ENCODE assay signal across 1 cellular context in the genomic region with DNA sequence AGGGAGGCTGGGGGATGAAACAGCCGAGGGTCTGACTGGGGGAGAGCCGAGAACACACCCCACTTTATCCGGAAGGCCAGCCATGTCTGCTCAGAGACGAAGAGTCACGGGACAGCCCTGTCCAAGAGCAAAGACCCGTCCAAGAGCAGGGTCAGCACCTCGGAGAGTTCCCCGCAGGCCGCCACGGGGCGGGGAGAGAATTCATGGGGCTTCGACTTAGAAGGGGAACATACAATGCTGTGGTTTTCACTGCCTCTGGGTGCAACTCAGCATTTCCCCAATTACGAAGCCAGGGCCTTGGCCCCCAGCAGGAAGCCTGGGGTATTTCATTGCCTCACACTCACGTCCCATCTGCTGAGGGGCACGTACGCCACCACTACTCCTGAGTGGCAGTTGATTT.
TF ChIP-seq lines count a peak whose summit lies in the region.

No MANE protein-coding gene starts in this region.

TF ChIP-seq in K562, 482 proteins besides CTCF, POLR2A, EP300 and RAD21 (continued from another document):
- TF ChIP-seq, protein P1, sequence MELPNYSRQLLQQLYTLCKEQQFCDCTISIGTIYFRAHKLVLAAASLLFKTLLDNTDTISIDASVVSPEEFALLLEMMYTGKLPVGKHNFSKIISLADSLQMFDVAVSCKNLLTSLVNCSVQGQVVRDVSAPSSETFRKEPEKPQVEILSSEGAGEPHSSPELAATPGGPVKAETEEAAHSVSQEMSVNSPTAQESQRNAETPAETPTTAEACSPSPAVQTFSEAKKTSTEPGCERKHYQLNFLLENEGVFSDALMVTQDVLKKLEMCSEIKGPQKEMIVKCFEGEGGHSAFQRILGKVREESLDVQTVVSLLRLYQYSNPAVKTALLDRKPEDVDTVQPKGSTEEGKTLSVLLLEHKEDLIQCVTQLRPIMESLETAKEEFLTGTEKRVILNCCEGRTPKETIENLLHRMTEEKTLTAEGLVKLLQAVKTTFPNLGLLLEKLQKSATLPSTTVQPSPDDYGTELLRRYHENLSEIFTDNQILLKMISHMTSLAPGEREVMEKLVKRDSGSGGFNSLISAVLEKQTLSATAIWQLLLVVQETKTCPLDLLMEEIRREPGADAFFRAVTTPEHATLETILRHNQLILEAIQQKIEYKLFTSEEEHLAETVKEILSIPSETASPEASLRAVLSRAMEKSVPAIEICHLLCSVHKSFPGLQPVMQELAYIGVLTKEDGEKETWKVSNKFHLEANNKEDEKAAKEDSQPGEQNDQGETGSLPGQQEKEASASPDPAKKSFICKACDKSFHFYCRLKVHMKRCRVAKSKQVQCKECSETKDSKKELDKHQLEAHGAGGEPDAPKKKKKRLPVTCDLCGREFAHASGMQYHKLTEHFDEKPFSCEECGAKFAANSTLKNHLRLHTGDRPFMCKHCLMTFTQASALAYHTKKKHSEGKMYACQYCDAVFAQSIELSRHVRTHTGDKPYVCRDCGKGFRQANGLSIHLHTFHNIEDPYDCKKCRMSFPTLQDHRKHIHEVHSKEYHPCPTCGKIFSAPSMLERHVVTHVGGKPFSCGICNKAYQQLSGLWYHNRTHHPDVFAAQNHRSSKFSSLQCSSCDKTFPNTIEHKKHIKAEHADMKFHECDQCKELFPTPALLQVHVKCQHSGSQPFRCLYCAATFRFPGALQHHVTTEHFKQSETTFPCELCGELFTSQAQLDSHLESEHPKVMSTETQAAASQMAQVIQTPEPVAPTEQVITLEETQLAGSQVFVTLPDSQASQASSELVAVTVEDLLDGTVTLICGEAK (IDR thresholded peaks at IDR 0.05) = no peak
- TF ChIP-seq, protein P1 (CRISPR knock-in tag; IDR thresholded peaks at IDR 0.05) = peak; percentile 35; the same call in 1 of the 2 replicates
- TF ChIP-seq BHLHE40 (IDR thresholded peaks at IDR 0.05; ENCODE audit: low read length) (peak; percentile 84), ZBTB7A (IDR thresholded peaks at IDR 0.05; ENCODE audit: borderline replicate concordance, control insufficient read depth, low read depth, low read length) (no peak), HIVEP1 (CRISPR knock-in tag; IDR thresholded peaks at IDR 0.05) (no peak), ZNF444 (CRISPR knock-in tag; IDR thresholded peaks at IDR 0.05) (no peak), ZEB2 (IDR thresholded peaks at IDR 0.05) (no peak), TFAP4 (CRISPR knock-in tag; IDR thresholded peaks at IDR 0.05; ENCODE audit: borderline replicate concordance) (peak; percentile 43; the same call in 1 of the 2 replicates), ETV6 (IDR thresholded peaks at IDR 0.05; ENCODE audit: borderline replicate concordance in 1 of 2, low read depth in 2 of 2, low read length in 1 of 2) (no peak), ETV6 (CRISPR knock-in tag; IDR thresholded peaks at IDR 0.05; ENCODE audit: borderline replicate concordance) (peak; percentile 51; the same call in 1 of the 2 replicates), ZFP30 (CRISPR knock-in tag; IDR thresholded peaks at IDR 0.05; ENCODE audit: borderline replicate concordance) (no peak), KDM2B (CRISPR knock-in tag; IDR thresholded peaks at IDR 0.05) (no peak), NONO (IDR thresholded peaks at IDR 0.05; ENCODE audit: low read depth in 2 of 2, low read length in 1 of 2) (no peak), E2F5 (CRISPR knock-in tag; IDR thresholded peaks at IDR 0.05) (peak; percentile 81; the same call in 1 of the 2 replicates), SLC30A9 (CRISPR knock-in tag; IDR thresholded peaks at IDR 0.05) (no peak), ZNF134 (CRISPR knock-in tag; conservative IDR thresholded peaks at IDR 0.05) (no peak), ERF (CRISPR knock-in tag; IDR thresholded peaks at IDR 0.05) (no peak), ZNF277 (CRISPR knock-in tag; IDR thresholded peaks at IDR 0.05; ENCODE audit: borderline replicate concordance) (no peak), NKRF (IDR thresholded peaks at IDR 0.05; ENCODE audit: borderline replicate concordance) (no peak)
- TF ChIP-seq, protein P2, sequence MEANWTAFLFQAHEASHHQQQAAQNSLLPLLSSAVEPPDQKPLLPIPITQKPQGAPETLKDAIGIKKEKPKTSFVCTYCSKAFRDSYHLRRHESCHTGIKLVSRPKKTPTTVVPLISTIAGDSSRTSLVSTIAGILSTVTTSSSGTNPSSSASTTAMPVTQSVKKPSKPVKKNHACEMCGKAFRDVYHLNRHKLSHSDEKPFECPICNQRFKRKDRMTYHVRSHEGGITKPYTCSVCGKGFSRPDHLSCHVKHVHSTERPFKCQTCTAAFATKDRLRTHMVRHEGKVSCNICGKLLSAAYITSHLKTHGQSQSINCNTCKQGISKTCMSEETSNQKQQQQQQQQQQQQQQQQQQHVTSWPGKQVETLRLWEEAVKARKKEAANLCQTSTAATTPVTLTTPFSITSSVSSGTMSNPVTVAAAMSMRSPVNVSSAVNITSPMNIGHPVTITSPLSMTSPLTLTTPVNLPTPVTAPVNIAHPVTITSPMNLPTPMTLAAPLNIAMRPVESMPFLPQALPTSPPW (CRISPR knock-in tag; IDR thresholded peaks at IDR 0.05) = peak; percentile 59
- TF ChIP-seq, protein P3, sequence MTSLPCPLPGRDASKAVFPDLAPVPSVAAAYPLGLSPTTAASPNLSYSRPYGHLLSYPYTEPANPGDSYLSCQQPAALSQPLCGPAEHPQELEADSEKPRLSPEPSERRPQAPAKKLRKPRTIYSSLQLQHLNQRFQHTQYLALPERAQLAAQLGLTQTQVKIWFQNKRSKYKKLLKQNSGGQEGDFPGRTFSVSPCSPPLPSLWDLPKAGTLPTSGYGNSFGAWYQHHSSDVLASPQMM (CRISPR knock-in tag; IDR thresholded peaks at IDR 0.05) = no peak
- TF ChIP-seq, protein P4, sequence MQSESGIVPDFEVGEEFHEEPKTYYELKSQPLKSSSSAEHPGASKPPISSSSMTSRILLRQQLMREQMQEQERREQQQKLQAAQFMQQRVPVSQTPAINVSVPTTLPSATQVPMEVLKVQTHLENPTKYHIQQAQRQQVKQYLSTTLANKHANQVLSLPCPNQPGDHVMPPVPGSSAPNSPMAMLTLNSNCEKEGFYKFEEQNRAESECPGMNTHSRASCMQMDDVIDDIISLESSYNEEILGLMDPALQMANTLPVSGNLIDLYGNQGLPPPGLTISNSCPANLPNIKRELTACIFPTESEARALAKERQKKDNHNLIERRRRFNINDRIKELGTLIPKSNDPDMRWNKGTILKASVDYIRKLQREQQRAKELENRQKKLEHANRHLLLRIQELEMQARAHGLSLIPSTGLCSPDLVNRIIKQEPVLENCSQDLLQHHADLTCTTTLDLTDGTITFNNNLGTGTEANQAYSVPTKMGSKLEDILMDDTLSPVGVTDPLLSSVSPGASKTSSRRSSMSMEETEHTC (IDR thresholded peaks at IDR 0.05) = peak; percentile 86; the same call in 1 of the 2 replicates
